Comparison of ENCODE assay signal across 1 cellular context in genomic region chr22:29633514-29634312, GRCh38.
TF ChIP-seq lines count a peak whose summit lies in the region.

No MANE protein-coding gene starts in this region.

TF ChIP-seq in HepG2, 621 proteins besides CTCF, POLR2A, EP300 and RAD21:
- TF ChIP-seq, protein P1, sequence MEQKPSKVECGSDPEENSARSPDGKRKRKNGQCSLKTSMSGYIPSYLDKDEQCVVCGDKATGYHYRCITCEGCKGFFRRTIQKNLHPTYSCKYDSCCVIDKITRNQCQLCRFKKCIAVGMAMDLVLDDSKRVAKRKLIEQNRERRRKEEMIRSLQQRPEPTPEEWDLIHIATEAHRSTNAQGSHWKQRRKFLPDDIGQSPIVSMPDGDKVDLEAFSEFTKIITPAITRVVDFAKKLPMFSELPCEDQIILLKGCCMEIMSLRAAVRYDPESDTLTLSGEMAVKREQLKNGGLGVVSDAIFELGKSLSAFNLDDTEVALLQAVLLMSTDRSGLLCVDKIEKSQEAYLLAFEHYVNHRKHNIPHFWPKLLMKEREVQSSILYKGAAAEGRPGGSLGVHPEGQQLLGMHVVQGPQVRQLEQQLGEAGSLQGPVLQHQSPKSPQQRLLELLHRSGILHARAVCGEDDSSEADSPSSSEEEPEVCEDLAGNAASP (CRISPR knock-in tag; IDR thresholded peaks at IDR 0.05; ENCODE audit: borderline replicate concordance): no peak
- peak; percentile 66 for TF ChIP-seq NFE2L2 (IDR thresholded peaks at IDR 0.05; ENCODE audit: low read length)
